In genomic region chr5:114179134-114179533, GRCh38 we compare ENCODE assay signal across 1 cellular context.
TF ChIP-seq lines count a peak whose summit lies in the region.

No MANE protein-coding gene starts in this region.

TF ChIP-seq in H1, 55 proteins besides CTCF, POLR2A, EP300 and RAD21 (continued from another document):
- no peak for TF ChIP-seq KDM5A (IDR thresholded peaks at IDR 0.05; ENCODE audit: low read length)
- no peak for TF ChIP-seq EZH2 (IDR thresholded peaks at IDR 0.05; ENCODE audit: low read depth, low read length, severe bottlenecking)
- no peak for TF ChIP-seq CBX5 (IDR thresholded peaks at IDR 0.05; ENCODE audit: low read depth, low read length)
- no peak for TF ChIP-seq ZNF274 (IDR thresholded peaks at IDR 0.05; ENCODE audit: borderline replicate concordance, extremely low read depth, low read length)
- TF ChIP-seq JUN (IDR thresholded peaks at IDR 0.05; ENCODE audit: low read depth, low read length) = no peak
- no peak for TF ChIP-seq BRCA1 (IDR thresholded peaks at IDR 0.05; ENCODE audit: low read depth, low read length)
- TF ChIP-seq EGR1 (IDR thresholded peaks at IDR 0.05; ENCODE audit: borderline replicate concordance, low read depth, low read length) = no peak
TF ChIP-seq in H1: peak in this region for 0.
